28 cellular contexts compared by ENCODE assay signal in genomic region chrX:97747346-97747745, GRCh38.
DNase-seq lines count a peak whose midpoint lies in the region; TF ChIP-seq lines count a peak whose summit lies in the region.
"Had no signal": no experiment of that assay in that cellular context is flagged by ENCODE, and none has a peak within 500 bp of the region (broad histone marks: within the 10 kb centered on the region; RNA-seq: fewer than 3 reads in every experiment).

No MANE protein-coding gene starts in this region.

- no peak overlapping the region for H4K91ac ChIP-seq in H9 (ENCODE audit: insufficient read length, low read depth, low read length)
- no peak overlapping the region for H4K91ac ChIP-seq in trophoblast cell (ENCODE audit: low read depth, low read length)

- WGBS in H9 (ENCODE audit: extremely low coverage, insufficient read length, low lambda C conversion rate) = no CpG with 5 or more reads among the region's 7 CpGs
- WGBS in trophoblast cell (ENCODE audit: extremely low coverage, insufficient coverage, insufficient read length) = no CpG with 5 or more reads among the region's 7 CpGs

- no peaks in the 10 kb centered on the region for H3K27me3 Mint-ChIP-seq in H9 (ENCODE audit: low read depth)
- H3K27me3 Mint-ChIP-seq in activated CD4-positive, alpha-beta T cell treated with anti-CD3 and anti-CD28 coated beads, Interleukin-2, amount 10 ng/mL, durations not matched to agents 24 days and 14 days = no peaks in the 10 kb centered on the region
- H3K27me3 Mint-ChIP-seq: B cell; CD4-positive, alpha-beta T cell had no signal

- no peak for DNase-seq in H9
- DNase-seq in trophoblast cell = peak; percentile 64 to 85
- no peak for DNase-seq in activated CD4-positive, alpha-beta T cell treated with anti-CD3 and anti-CD28 coated beads, Interleukin-2, amount 10 ng/mL, durations not matched to agents 24 days and 14 days
- DNase-seq in C1 segment of cervical spinal cord (lab: John Stamatoyannopoulos, UW) = no peak
- DNase-seq: 8988T; ACHN; AML-193; BE2C; Caco-2; Calu3; CD4-positive, alpha-beta memory T cell; CD4-positive, alpha-beta T cell; CD4-positive, CD25-positive, alpha-beta regulatory T cell; CD8-positive, alpha-beta memory T cell; CD8-positive, alpha-beta T cell; COR-L47; DMS 273 treated with DMSO at 0.1 percent for 48 hours; DMS79; DMS79 treated with DMSO at 0.1 percent for 48 hours; DND-41; EL had no signal

- H3K79me2 ChIP-seq in H9 (ENCODE audit: insufficient read depth, low read length) = no peaks in the 10 kb centered on the region
- no peaks in the 10 kb centered on the region for H3K79me2 ChIP-seq in trophoblast cell (ENCODE audit: control insufficient read depth, insufficient read depth, low read length, poor library complexity)

- H2AK5ac ChIP-seq in H9 (ENCODE audit: insufficient read length, low read length) (no peak overlapping the region), trophoblast cell (ENCODE audit: low read length) (no peak overlapping the region)

- H3K4me2 ChIP-seq in H9 (ENCODE audit: insufficient read depth, insufficient read length, low read length) (no peak overlapping the region), trophoblast cell (ENCODE audit: low read length) (no peak overlapping the region)
- H3K4me2 ChIP-seq: A549; BLaER1; BLaER1 treated with 17β-estradiol and CSF1 and Interleukin-3, amounts not matched to agents 10 nM and 100 nM had no signal

- no peak overlapping the region for H4K12ac ChIP-seq in trophoblast cell (ENCODE audit: low read depth, low read length)

- no peak overlapping the region for H2BK20ac ChIP-seq in H9 (ENCODE audit: low read depth, low read length, poor library complexity, severe bottlenecking)

- intact Hi-C loops in activated CD4-positive, alpha-beta T cell treated with anti-CD3 and anti-CD28 coated beads, Interleukin-2, amount 10 ng/mL, durations not matched to agents 24 days and 14 days (cut with micrococcal nuclease) = no loop called here

- H3K27ac Mint-ChIP-seq in H9 = peak overlapping the region in 2 of 3 experiments; percentile 6 to 37; a peak in 1 of 7 replicates
- H3K27ac Mint-ChIP-seq in activated CD4-positive, alpha-beta T cell treated with anti-CD3 and anti-CD28 coated beads, Interleukin-2, amount 10 ng/mL, durations not matched to agents 24 days and 14 days = no peak overlapping the region
- H3K27ac Mint-ChIP-seq: B cell; CD14-positive monocyte; CD4-positive, alpha-beta memory T cell; CD4-positive, alpha-beta T cell; CD4-positive, CD25-positive, alpha-beta regulatory T cell; CD8-positive, alpha-beta memory T cell; CD8-positive, alpha-beta T cell had no signal

- peaks cover 5 to 20% (median 9%) of the 10 kb centered on the region in 3 experiments; a peak in 6 of 7 replicates for H3K36me3 Mint-ChIP-seq in H9 (ENCODE audit: insufficient read depth in 1 of 3, low read depth in 3 of 3)
- H3K36me3 Mint-ChIP-seq in activated CD4-positive, alpha-beta T cell treated with anti-CD3 and anti-CD28 coated beads, Interleukin-2, amount 10 ng/mL, durations not matched to agents 24 days and 14 days (ENCODE audit: low read depth) = no peaks in the 10 kb centered on the region
- H3K36me3 Mint-ChIP-seq: CD14-positive monocyte; CD4-positive, alpha-beta memory T cell; CD4-positive, CD25-positive, alpha-beta regulatory T cell; CD8-positive, alpha-beta memory T cell; CD8-positive, alpha-beta T cell had no signal

- H3K9me3 Mint-ChIP-seq in H9 = peaks cover 6 to 15% of the 10 kb centered on the region in 2 experiments
- H3K9me3 Mint-ChIP-seq in activated CD4-positive, alpha-beta T cell treated with anti-CD3 and anti-CD28 coated beads, Interleukin-2, amount 10 ng/mL, durations not matched to agents 24 days and 14 days = no peaks in the 10 kb centered on the region
- H3K9me3 Mint-ChIP-seq: CD4-positive, alpha-beta T cell; CD8-positive, alpha-beta memory T cell; CD8-positive, alpha-beta T cell had no signal

- H2BK15ac ChIP-seq in H9 (ENCODE audit: low read depth, low read length) = no peak overlapping the region

- no peak overlapping the region for H2AFZ ChIP-seq in H9 (ENCODE audit: low read length)
- no peak overlapping the region for H2AFZ ChIP-seq in trophoblast cell (ENCODE audit: insufficient read depth, low read length, poor library complexity)

- H3K4me3 ChIP-seq in trophoblast cell (ENCODE audit: low read depth, low read length) = no peak overlapping the region
- H3K4me3 ChIP-seq: A549; BLaER1; BLaER1 treated with 17β-estradiol and CSF1 and Interleukin-3, amounts not matched to agents 10 nM and 100 nM had no signal

- H3K18ac ChIP-seq in H9 (ENCODE audit: insufficient read length, low read depth, low read length) (no peak overlapping the region), trophoblast cell (ENCODE audit: low read length) (no peak overlapping the region)

- H2BK5ac ChIP-seq in H9 (ENCODE audit: insufficient read length, low read length) (no peak overlapping the region), trophoblast cell (ENCODE audit: low read depth, low read length, poor library complexity) (no peak overlapping the region)

- no peaks in the 10 kb centered on the region for H3K79me1 ChIP-seq in H9 (ENCODE audit: insufficient read depth, low read depth, low read length, poor library complexity, severe bottlenecking)
- H3K79me1 ChIP-seq in trophoblast cell (ENCODE audit: low read length) = no peaks in the 10 kb centered on the region

- H4K8ac ChIP-seq in H9 (replicated peaks; ENCODE audit: insufficient read length, low read depth, low read length) (no peak overlapping the region), trophoblast cell (ENCODE audit: low read depth, low read length) (no peak overlapping the region)

- H3K56ac ChIP-seq in H9 (ENCODE audit: insufficient read length, low read depth, low read length) = no peak overlapping the region

- H3K27me3 ChIP-seq in H9 (ENCODE audit: insufficient read depth, low read length) (no peaks in the 10 kb centered on the region), trophoblast cell (ENCODE audit: insufficient read depth, low read length) (no peaks in the 10 kb centered on the region)
- H3K27me3 ChIP-seq: BE2C had no signal

- no peaks in the 10 kb centered on the region for H4K20me1 ChIP-seq in H9 (ENCODE audit: control insufficient read depth, insufficient read depth, insufficient read length)
- H4K20me1 ChIP-seq: BLaER1; BLaER1 treated with 17β-estradiol and CSF1 and Interleukin-3, amounts not matched to agents 10 nM and 100 nM had no signal

- no peak overlapping the region for H3K4me3 Mint-ChIP-seq in H9
- H3K4me3 Mint-ChIP-seq in activated CD4-positive, alpha-beta T cell treated with anti-CD3 and anti-CD28 coated beads, Interleukin-2, amount 10 ng/mL, durations not matched to agents 24 days and 14 days = no peak overlapping the region
- H3K4me3 Mint-ChIP-seq: B cell; CD14-positive monocyte; CD4-positive, alpha-beta memory T cell; CD4-positive, alpha-beta T cell; CD4-positive, CD25-positive, alpha-beta regulatory T cell; CD8-positive, alpha-beta memory T cell; CD8-positive, alpha-beta T cell had no signal

- H4K5ac ChIP-seq in H9 (ENCODE audit: insufficient read length, low read depth, low read length) = no peak overlapping the region

- no peak overlapping the region for H3T11ph ChIP-seq in H9 (ENCODE audit: low read length)

- no peaks in the 10 kb centered on the region for H3K36me3 ChIP-seq in trophoblast cell (ENCODE audit: control insufficient read depth in 1 of 2, insufficient read depth in 2 of 2, low read length in 2 of 2)
- H3K36me3 ChIP-seq: BE2C; BLaER1; BLaER1 treated with 17β-estradiol and CSF1 and Interleukin-3, amounts not matched to agents 10 nM and 100 nM had no signal

- H3K23ac ChIP-seq in H9 (ENCODE audit: insufficient read length, low read depth, low read length) (no peak overlapping the region), trophoblast cell (ENCODE audit: low read length) (no peak overlapping the region)

- H2BK120ac ChIP-seq in H9 (ENCODE audit: low read depth, low read length, poor library complexity, severe bottlenecking) (no peak overlapping the region), trophoblast cell (ENCODE audit: insufficient read depth, low read length, poor library complexity) (no peak overlapping the region)

- H3K4me1 ChIP-seq in H9 (ENCODE audit: insufficient read depth, low read length) (no peaks in the 10 kb centered on the region), trophoblast cell (ENCODE audit: control insufficient read depth in 1 of 2, insufficient read depth in 2 of 2, low read length in 2 of 2) (no peaks in the 10 kb centered on the region)
- H3K4me1 ChIP-seq: A549; BE2C; BLaER1; BLaER1 treated with 17β-estradiol and CSF1 and Interleukin-3, amounts not matched to agents 10 nM and 100 nM; Caco-2 had no signal

- H2BK12ac ChIP-seq in H9 (ENCODE audit: insufficient read length, low read depth, low read length) (no peak overlapping the region), trophoblast cell (ENCODE audit: low read length) (no peak overlapping the region)

- H3K4me1 Mint-ChIP-seq in H9 = peaks cover 11 to 15% of the 10 kb centered on the region in 2 experiments
- H3K4me1 Mint-ChIP-seq in activated CD4-positive, alpha-beta T cell treated with anti-CD3 and anti-CD28 coated beads, Interleukin-2, amount 10 ng/mL, durations not matched to agents 24 days and 14 days = no peaks in the 10 kb centered on the region
- H3K4me1 Mint-ChIP-seq: B cell; CD14-positive monocyte; CD4-positive, alpha-beta memory T cell; CD4-positive, CD25-positive, alpha-beta regulatory T cell; CD8-positive, alpha-beta memory T cell had no signal

- no peaks in the 10 kb centered on the region for H3K9me3 ChIP-seq in H9 (ENCODE audit: control insufficient read depth, low read depth, low read length)
- H3K9me3 ChIP-seq in trophoblast cell (ENCODE audit: insufficient read depth, low read depth, low read length) = no peaks in the 10 kb centered on the region
- H3K9me3 ChIP-seq: A549, BE2C, Caco-2 had no signal

- H3K27ac ChIP-seq in H9 (ENCODE audit: insufficient read length, low read depth, low read length) (no peak overlapping the region), trophoblast cell (ENCODE audit: low read depth, low read length) (no peak overlapping the region)
- H3K27ac ChIP-seq: 22Rv1; A549; BLaER1; BLaER1 treated with 17β-estradiol and CSF1 and Interleukin-3, amounts not matched to agents 10 nM and 100 nM; C4-2B had no signal

- no peak overlapping the region for H3K9ac ChIP-seq in H9 (ENCODE audit: extremely low read depth, insufficient read length, low read length)
- no peak overlapping the region for H3K9ac ChIP-seq in trophoblast cell (ENCODE audit: low read length)
- H3K9ac ChIP-seq: BLaER1; BLaER1 treated with 17β-estradiol and CSF1 and Interleukin-3, amounts not matched to agents 10 nM and 100 nM had no signal

- H3K4ac ChIP-seq in H9 (ENCODE audit: low read depth, low read length) (no peak overlapping the region), trophoblast cell (ENCODE audit: low read depth, low read length) (no peak overlapping the region)

- H3K23me2 ChIP-seq in H9 (ENCODE audit: insufficient read length, low read depth, low read length, poor library complexity, severe bottlenecking) = no peaks in the 10 kb centered on the region

- no peak overlapping the region for H3K14ac ChIP-seq in H9 (ENCODE audit: insufficient read depth, low read length)
- no peak overlapping the region for H3K14ac ChIP-seq in trophoblast cell (ENCODE audit: low read length)

- no peak for TF ChIP-seq CTCF in H9 (conservative IDR thresholded peaks at IDR 0.05)

Comparison
In these comparisons a context has a peak if more than half of its experiments do, and no peak if none do; other contexts are left out.
1. DNase-seq: peak in trophoblast cell (2 of 2); none in H9 (single experiment), activated CD4-positive, alpha-beta T cell treated with anti-CD3 and anti-CD28 coated beads, Interleukin-2, amount 10 ng/mL, durations not matched to agents 24 days and 14 days (single experiment) and C1 segment of cervical spinal cord (0 of 14).